Comparison of ENCODE assay signal across 25 cellular contexts in genomic region chr2:129912871-129913694, GRCh38.
"Had no signal": no experiment of that assay in that cellular context is flagged by ENCODE, and none has a peak within 500 bp of the region (broad histone marks: within the 10 kb centered on the region; RNA-seq: fewer than 3 reads in every experiment).

No MANE protein-coding gene starts in this region.

- H3K27me3 ChIP-seq: cardiac muscle cell, left lung, neutrophil, pancreas, uterus had no signal

- H3K4me3 ChIP-seq: cardiac muscle cell, left lung, pancreas, psoas muscle, tibial artery, uterus had no signal

- H3K4me1 ChIP-seq: left lung, pancreas, psoas muscle, tibial artery, uterus had no signal

- ATAC-seq: activated CD8-positive, alpha-beta T cell treated with anti-CD3 and anti-CD28 coated beads, Interleukin-2, amount 10 ng/mL, durations not matched to agents 7 days and 5 days; left lung; natural killer cell; pancreas; psoas muscle; stimulated activated naive CD8-positive, alpha-beta T cell treated with anti-CD3 and anti-CD28 coated beads, Interleukin-15, Interleukin-2, amounts not matched to agents 100 U/mL and 50 U/mL, for 24 hours; T-cell had no signal

- H3K9me3 ChIP-seq: neutrophil, pancreas, uterus had no signal

- H3K27ac ChIP-seq: cardiac muscle cell, left lung, neutrophil, pancreas, psoas muscle, tibial artery, uterus, WERI-Rb-1 had no signal

- DNase-seq: activated CD4-positive, alpha-beta T cell treated with anti-CD3 and anti-CD28 coated beads for 1 hour; activated CD4-positive, alpha-beta T cell treated with anti-CD3 and anti-CD28 coated beads, Interleukin-2, amount 50 U/mL, for 1 hour; activated CD8-positive, alpha-beta T cell treated with anti-CD3 and anti-CD28 coated beads, Interleukin-2, amount 10 ng/mL, durations not matched to agents 7 days and 5 days; activated naive CD4-positive, alpha-beta T cell treated with anti-CD3 and anti-CD28 coated beads, Interleukin-2, amount 10 ng/mL, durations not matched to agents 7 days and 5 days; activated T-cell treated with anti-CD3 and anti-CD28 coated beads, Interleukin-2, amount 50 U/mL, for 48 hours; amygdala; effector CD8-positive, alpha-beta T cell; foreskin melanocyte; immature natural killer cell; kidney glomerular epithelial cell; natural killer cell; psoas muscle; right cardiac atrium; stimulated activated CD4-positive, alpha-beta T cell treated with anti-CD3 and anti-CD28 coated beads, Interleukin-12 subunit alpha, Interleukin-12 subunit beta, amount 100 ng/mL, for 4 hours; stimulated activated CD4-positive, alpha-beta T cell treated with anti-CD3 and anti-CD28 coated beads, Interleukin-4, amount 100 ng/mL, for 4 hours; stimulated activated naive CD8-positive, alpha-beta T cell treated with anti-CD3 and anti-CD28 coated beads, Interleukin-15, Interleukin-2, amounts not matched to agents 100 U/mL and 50 U/mL, for 24 hours; substantia nigra; T-cell; uterus; WERI-Rb-1 had no signal

- H3K36me3 ChIP-seq: cardiac muscle cell, left lung, neutrophil, pancreas, tibial artery, uterus, WERI-Rb-1 had no signal
